Comparison of ENCODE assay signal across 1 cellular context in genomic region chr18:12038661-12039417, GRCh38.
TF ChIP-seq lines count a peak whose summit lies in the region.

No MANE protein-coding gene starts in this region.

TF ChIP-seq in K562, 482 proteins besides CTCF, POLR2A, EP300 and RAD21 (continued from another document):
- TF ChIP-seq HEY1 (CRISPR knock-in tag; IDR thresholded peaks at IDR 0.05; ENCODE audit: borderline replicate concordance) (no peak), ZNF79 (CRISPR knock-in tag; IDR thresholded peaks at IDR 0.05; ENCODE audit: low read depth) (no peak), POLR2G (IDR thresholded peaks at IDR 0.05; ENCODE audit: low read depth, low read length) (no peak), ZNF12 (CRISPR knock-in tag; IDR thresholded peaks at IDR 0.05) (no peak), HLTF (IDR thresholded peaks at IDR 0.05) (no peak), ZNF707 (CRISPR knock-in tag; conservative IDR thresholded peaks at IDR 0.05) (no peak)
TF ChIP-seq in K562: peak in this region for 30.
